9 cellular contexts compared by ENCODE assay signal in genomic region chr11:1564535-1565172, GRCh38. TPM values are rescaled to one million over a fixed set of nuclear protein-coding genes. Genes with fewer than 3 reads are reported as not detected.
DNase-seq lines count a peak whose midpoint lies in the region; ATAC-seq and TF ChIP-seq lines count a peak whose summit lies in the region.
"Had no signal": no experiment of that assay in that cellular context is flagged by ENCODE, and none has a peak within 500 bp of the region (broad histone marks: within the 10 kb centered on the region; RNA-seq: fewer than 3 reads in every experiment).

No MANE protein-coding gene starts in this region.

- no peak overlapping the region for H2AFZ ChIP-seq in hepatocyte

- no peaks in the 10 kb centered on the region for H3K36me3 ChIP-seq in hepatocyte (replicated peaks; ENCODE audit: insufficient read depth, low read depth)

- H3K79me2 ChIP-seq in hepatocyte: peaks cover 5% of the 10 kb centered on the region

- peak; percentile 44 for DNase-seq in activated T-cell treated with anti-CD3 and anti-CD28 coated beads, Interleukin-2, amount 50 U/mL, for 1 hour
- no peak for DNase-seq in activated T-cell treated with anti-CD3 and anti-CD28 coated beads for 4 hours
- DNase-seq in amniotic epithelial cell (ENCODE audit: low read depth): peak; percentile 85
- DNase-seq in hepatocyte (ENCODE audit: low spot score): peak; percentile 80
- DNase-seq in substantia nigra (lab: John Stamatoyannopoulos, UW): peak in 27 of 49 donors; percentile 12 to 97 (median 55)
- DNase-seq in NCI-H1105 treated with DMSO at 0.1 percent for 48 hours (lab: John Stamatoyannopoulos, UW): no peak
- no peak for DNase-seq in putamen (ENCODE audit: low spot score)

- WGBS in hepatocyte (ENCODE audit: low lambda C conversion rate, missing lambda C conversion rate): 38% methylated on average over 15 of the region's 16 CpGs

- no peak overlapping the region for H3K4me2 ChIP-seq in hepatocyte

- no peaks in the 10 kb centered on the region for H3K9me2 ChIP-seq in hepatocyte (replicated peaks; ENCODE audit: insufficient read depth)

- no peak for ATAC-seq in activated CD4-positive, CD25-positive, alpha-beta regulatory T cell treated with anti-CD3 and anti-CD28 coated beads, Interleukin-2, amount 50 U/mL, for 24 hours

- no peaks in the 10 kb centered on the region for H3K9me3 ChIP-seq in hepatocyte (ENCODE audit: low read depth)

- no peak overlapping the region for H3K4me3 ChIP-seq in hepatocyte

- no peak for TF ChIP-seq CTCF in hepatocyte (IDR thresholded peaks at IDR 0.05; ENCODE audit: poor library complexity)

- H3K27ac ChIP-seq in hepatocyte (no peak overlapping the region), substantia nigra (ENCODE audit: low read depth, low read length, poor library complexity, severe bottlenecking) (peak overlapping the region; percentile 30)

- H4K20me1 ChIP-seq in hepatocyte (ENCODE audit: insufficient read depth, poor library complexity, severe bottlenecking): peaks cover 35% of the 10 kb centered on the region

- no peaks in the 10 kb centered on the region for H3K27me3 ChIP-seq in hepatocyte

- H3K4me1 ChIP-seq in hepatocyte (ENCODE audit: insufficient read depth): peaks cover 8% of the 10 kb centered on the region

RNA-seq across cellular contexts. Expression of gene DUSP8, which starts 7.4 kb away (rescaled TPM):
- 7.9 and 8.0 TPM in 2 replicates for total RNA-seq in hepatocyte
- polyA plus RNA-seq in hepatocyte: 13.0 and 17.7 TPM in 2 replicates

RNA-seq across cellular contexts. Expression of gene KRTAP5-1, which starts 20.4 kb away (rescaled TPM):
- not detected in 2 replicates for total RNA-seq in hepatocyte
- 0.28 TPM in 1 of 2 replicates, not detected in the other for polyA plus RNA-seq in hepatocyte
- total RNA-seq: liver had no signal
- polyA plus RNA-seq: liver had no signal

RNA-seq across cellular contexts. Expression of gene KRTAP5-2, which starts 33.4 kb away (rescaled TPM):
- not detected in 2 replicates for total RNA-seq in hepatocyte
- polyA plus RNA-seq in hepatocyte: not detected in 2 replicates
- total RNA-seq: liver had no signal

RNA-seq across cellular contexts. Expression of gene KRTAP5-3, which starts 43.6 kb away (rescaled TPM):
- not detected in 2 replicates for total RNA-seq in hepatocyte
- polyA plus RNA-seq in hepatocyte: not detected in 2 replicates
- total RNA-seq: liver had no signal
- polyA plus RNA-seq: liver had no signal

RNA-seq across cellular contexts. Expression of gene KRTAP5-4, which starts 57.3 kb away (rescaled TPM):
- total RNA-seq in hepatocyte: not detected in 2 replicates
- polyA plus RNA-seq in hepatocyte: not detected in 2 replicates
- total RNA-seq: liver had no signal
- polyA plus RNA-seq: liver had no signal

Comparison
In these comparisons a context has a peak if more than half of its experiments do, and no peak if none do; other contexts are left out.
1. DNase-seq: peak in activated T-cell treated with anti-CD3 and anti-CD28 coated beads, Interleukin-2, amount 50 U/mL, for 1 hour (single experiment), amniotic epithelial cell (single experiment), hepatocyte (single experiment) and substantia nigra (27 of 49); none in activated T-cell treated with anti-CD3 and anti-CD28 coated beads for 4 hours (single experiment), NCI-H1105 treated with DMSO at 0.1 percent for 48 hours (single experiment) and putamen (single experiment).